Comparison of ENCODE assay signal across 1 cellular context in the genomic region with DNA sequence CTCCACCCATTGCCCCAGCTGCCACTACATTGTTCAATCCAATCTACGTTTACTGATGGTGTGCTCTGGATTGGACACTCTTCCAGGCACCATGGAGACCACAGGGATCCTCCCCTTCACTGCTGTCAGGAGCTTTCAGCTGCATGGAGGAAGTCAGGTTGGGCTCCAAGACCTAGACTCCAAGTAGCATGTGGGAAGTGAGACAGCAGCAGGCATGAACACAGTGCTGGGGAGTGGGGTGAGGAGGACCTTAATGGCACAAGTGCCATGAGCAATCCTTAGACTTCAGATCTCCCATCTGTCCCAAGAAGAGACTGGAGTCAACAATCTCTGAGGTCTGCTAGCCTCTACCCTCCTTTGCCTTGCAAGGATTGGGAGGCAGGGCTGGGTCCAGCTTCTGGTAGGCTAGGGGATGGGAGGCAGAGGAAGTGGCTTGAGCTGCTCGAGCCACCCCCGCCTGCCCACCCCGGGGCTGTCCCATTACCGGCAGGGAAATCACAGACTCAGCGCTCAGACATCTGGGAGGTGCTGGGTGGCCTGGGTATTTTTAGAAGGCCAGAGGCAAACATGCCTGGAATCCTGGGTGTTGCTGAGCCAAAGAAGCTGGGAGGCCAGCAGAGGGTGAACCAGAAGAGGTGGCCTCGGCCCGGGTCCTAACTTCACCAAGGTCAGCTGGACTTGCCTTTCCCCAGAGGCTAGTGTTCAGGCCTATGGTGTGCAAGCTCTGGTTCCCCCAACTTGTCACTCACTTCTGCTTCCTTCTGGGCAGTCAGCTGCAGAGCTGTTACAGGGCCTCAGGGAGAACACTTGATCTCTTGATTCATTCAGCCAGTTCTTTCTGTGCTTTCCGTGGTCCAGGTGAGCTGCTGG.
TF ChIP-seq lines count a peak whose summit lies in the region.

No MANE protein-coding gene starts in this region.

TF ChIP-seq in GM12878, 131 proteins besides CTCF, POLR2A, EP300 and RAD21 (continues in another document):
- TF ChIP-seq MXI1 (IDR thresholded peaks at IDR 0.05; ENCODE audit: low read depth, low read length) (no peak), TCF12 (IDR thresholded peaks at IDR 0.05; ENCODE audit: low read depth, low read length) (peak; percentile 53; the same call in 1 of the 2 replicates), SIX5 (IDR thresholded peaks at IDR 0.05; ENCODE audit: low read depth, low read length, severe bottlenecking) (no peak), RELA (IDR thresholded peaks at IDR 0.05; ENCODE audit: borderline replicate concordance, partially characterized antibody) (peak; percentile 79), HDGF (IDR thresholded peaks at IDR 0.05) (peak; percentile 75; the same call in 1 of the 2 replicates), SP1 (IDR thresholded peaks at IDR 0.05; ENCODE audit: low read depth, low read length) (peak; percentile 30), EZH2 (IDR thresholded peaks at IDR 0.05; ENCODE audit: borderline replicate concordance, control insufficient read depth, low read depth, low read length) (no peak), SIN3A (IDR thresholded peaks at IDR 0.05; ENCODE audit: low read depth, low read length) (no peak), SREBF1 (IDR thresholded peaks at IDR 0.05; ENCODE audit: low read length) (no peak), ETV6 (conservative IDR thresholded peaks at IDR 0.05 in 1 of 2, IDR thresholded peaks at IDR 0.05 in 1 of 2; ENCODE audit: borderline replicate concordance in 1 of 2, low read depth in 1 of 2) (peak in 1 of 2 experiments; percentile 58; a peak in 1 of 4 replicates), PAX5 (IDR thresholded peaks at IDR 0.05; ENCODE audit: borderline replicate concordance, low read depth, low read length) (peak; percentile 61; the same call in 1 of the 2 replicates), YBX1 (IDR thresholded peaks at IDR 0.05) (no peak), FOXK2 (IDR thresholded peaks at IDR 0.05) (no peak), SMAD1 (IDR thresholded peaks at IDR 0.05; ENCODE audit: low read depth, partially characterized antibody) (no peak), GATAD2B (conservative IDR thresholded peaks at IDR 0.05; ENCODE audit: low read depth) (peak; percentile 67; the same call in 1 of the 2 replicates), MEF2B (IDR thresholded peaks at IDR 0.05; ENCODE audit: partially characterized antibody, poor library complexity, severe bottlenecking) (peak; percentile 82), RBBP5 (conservative IDR thresholded peaks at IDR 0.05) (no peak), SRF (IDR thresholded peaks at IDR 0.05; ENCODE audit: low read depth in 2 of 2, low read length in 2 of 2) (no peak), CHD2 (IDR thresholded peaks at IDR 0.05; ENCODE audit: borderline replicate concordance, low read depth, low read length) (0 out of 2 replicates have a peak, but pooled peaks have one; percentile 54)
- TF ChIP-seq, protein P1, sequence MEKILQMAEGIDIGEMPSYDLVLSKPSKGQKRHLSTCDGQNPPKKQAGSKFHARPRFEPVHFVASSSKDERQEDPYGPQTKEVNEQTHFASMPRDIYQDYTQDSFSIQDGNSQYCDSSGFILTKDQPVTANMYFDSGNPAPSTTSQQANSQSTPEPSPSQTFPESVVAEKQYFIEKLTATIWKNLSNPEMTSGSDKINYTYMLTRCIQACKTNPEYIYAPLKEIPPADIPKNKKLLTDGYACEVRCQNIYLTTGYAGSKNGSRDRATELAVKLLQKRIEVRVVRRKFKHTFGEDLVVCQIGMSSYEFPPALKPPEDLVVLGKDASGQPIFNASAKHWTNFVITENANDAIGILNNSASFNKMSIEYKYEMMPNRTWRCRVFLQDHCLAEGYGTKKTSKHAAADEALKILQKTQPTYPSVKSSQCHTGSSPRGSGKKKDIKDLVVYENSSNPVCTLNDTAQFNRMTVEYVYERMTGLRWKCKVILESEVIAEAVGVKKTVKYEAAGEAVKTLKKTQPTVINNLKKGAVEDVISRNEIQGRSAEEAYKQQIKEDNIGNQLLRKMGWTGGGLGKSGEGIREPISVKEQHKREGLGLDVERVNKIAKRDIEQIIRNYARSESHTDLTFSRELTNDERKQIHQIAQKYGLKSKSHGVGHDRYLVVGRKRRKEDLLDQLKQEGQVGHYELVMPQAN (conservative IDR thresholded peaks at IDR 0.05), result no peak
- TF ChIP-seq, protein P2, sequence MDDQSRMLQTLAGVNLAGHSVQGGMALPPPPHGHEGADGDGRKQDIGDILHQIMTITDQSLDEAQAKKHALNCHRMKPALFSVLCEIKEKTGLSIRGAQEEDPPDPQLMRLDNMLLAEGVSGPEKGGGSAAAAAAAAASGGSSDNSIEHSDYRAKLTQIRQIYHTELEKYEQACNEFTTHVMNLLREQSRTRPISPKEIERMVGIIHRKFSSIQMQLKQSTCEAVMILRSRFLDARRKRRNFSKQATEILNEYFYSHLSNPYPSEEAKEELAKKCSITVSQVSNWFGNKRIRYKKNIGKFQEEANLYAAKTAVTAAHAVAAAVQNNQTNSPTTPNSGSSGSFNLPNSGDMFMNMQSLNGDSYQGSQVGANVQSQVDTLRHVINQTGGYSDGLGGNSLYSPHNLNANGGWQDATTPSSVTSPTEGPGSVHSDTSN (IDR thresholded peaks at IDR 0.05; ENCODE audit: insufficient replicate concordance, low read depth, low read length), result peak; percentile 88
- TF ChIP-seq, protein P3, sequence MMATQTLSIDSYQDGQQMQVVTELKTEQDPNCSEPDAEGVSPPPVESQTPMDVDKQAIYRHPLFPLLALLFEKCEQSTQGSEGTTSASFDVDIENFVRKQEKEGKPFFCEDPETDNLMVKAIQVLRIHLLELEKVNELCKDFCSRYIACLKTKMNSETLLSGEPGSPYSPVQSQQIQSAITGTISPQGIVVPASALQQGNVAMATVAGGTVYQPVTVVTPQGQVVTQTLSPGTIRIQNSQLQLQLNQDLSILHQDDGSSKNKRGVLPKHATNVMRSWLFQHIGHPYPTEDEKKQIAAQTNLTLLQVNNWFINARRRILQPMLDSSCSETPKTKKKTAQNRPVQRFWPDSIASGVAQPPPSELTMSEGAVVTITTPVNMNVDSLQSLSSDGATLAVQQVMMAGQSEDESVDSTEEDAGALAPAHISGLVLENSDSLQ (IDR thresholded peaks at IDR 0.05), result peak; percentile 92
- TF ChIP-seq, protein P4, sequence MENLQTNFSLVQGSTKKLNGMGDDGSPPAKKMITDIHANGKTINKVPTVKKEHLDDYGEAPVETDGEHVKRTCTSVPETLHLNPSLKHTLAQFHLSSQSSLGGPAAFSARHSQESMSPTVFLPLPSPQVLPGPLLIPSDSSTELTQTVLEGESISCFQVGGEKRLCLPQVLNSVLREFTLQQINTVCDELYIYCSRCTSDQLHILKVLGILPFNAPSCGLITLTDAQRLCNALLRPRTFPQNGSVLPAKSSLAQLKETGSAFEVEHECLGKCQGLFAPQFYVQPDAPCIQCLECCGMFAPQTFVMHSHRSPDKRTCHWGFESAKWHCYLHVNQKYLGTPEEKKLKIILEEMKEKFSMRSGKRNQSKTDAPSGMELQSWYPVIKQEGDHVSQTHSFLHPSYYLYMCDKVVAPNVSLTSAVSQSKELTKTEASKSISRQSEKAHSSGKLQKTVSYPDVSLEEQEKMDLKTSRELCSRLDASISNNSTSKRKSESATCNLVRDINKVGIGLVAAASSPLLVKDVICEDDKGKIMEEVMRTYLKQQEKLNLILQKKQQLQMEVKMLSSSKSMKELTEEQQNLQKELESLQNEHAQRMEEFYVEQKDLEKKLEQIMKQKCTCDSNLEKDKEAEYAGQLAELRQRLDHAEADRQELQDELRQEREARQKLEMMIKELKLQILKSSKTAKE (IDR thresholded peaks at IDR 0.05; ENCODE audit: low read depth, poor library complexity, severe bottlenecking), result peak; percentile 53
- TF ChIP-seq, protein P5, sequence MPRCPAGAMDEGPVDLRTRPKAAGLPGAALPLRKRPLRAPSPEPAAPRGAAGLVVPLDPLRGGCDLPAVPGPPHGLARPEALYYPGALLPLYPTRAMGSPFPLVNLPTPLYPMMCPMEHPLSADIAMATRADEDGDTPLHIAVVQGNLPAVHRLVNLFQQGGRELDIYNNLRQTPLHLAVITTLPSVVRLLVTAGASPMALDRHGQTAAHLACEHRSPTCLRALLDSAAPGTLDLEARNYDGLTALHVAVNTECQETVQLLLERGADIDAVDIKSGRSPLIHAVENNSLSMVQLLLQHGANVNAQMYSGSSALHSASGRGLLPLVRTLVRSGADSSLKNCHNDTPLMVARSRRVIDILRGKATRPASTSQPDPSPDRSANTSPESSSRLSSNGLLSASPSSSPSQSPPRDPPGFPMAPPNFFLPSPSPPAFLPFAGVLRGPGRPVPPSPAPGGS (IDR thresholded peaks at IDR 0.05; ENCODE audit: borderline replicate concordance, insufficient read depth, low read depth, low read length, poor library complexity, severe bottlenecking), result peak; percentile 39
- TF ChIP-seq, protein P6, sequence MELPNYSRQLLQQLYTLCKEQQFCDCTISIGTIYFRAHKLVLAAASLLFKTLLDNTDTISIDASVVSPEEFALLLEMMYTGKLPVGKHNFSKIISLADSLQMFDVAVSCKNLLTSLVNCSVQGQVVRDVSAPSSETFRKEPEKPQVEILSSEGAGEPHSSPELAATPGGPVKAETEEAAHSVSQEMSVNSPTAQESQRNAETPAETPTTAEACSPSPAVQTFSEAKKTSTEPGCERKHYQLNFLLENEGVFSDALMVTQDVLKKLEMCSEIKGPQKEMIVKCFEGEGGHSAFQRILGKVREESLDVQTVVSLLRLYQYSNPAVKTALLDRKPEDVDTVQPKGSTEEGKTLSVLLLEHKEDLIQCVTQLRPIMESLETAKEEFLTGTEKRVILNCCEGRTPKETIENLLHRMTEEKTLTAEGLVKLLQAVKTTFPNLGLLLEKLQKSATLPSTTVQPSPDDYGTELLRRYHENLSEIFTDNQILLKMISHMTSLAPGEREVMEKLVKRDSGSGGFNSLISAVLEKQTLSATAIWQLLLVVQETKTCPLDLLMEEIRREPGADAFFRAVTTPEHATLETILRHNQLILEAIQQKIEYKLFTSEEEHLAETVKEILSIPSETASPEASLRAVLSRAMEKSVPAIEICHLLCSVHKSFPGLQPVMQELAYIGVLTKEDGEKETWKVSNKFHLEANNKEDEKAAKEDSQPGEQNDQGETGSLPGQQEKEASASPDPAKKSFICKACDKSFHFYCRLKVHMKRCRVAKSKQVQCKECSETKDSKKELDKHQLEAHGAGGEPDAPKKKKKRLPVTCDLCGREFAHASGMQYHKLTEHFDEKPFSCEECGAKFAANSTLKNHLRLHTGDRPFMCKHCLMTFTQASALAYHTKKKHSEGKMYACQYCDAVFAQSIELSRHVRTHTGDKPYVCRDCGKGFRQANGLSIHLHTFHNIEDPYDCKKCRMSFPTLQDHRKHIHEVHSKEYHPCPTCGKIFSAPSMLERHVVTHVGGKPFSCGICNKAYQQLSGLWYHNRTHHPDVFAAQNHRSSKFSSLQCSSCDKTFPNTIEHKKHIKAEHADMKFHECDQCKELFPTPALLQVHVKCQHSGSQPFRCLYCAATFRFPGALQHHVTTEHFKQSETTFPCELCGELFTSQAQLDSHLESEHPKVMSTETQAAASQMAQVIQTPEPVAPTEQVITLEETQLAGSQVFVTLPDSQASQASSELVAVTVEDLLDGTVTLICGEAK (IDR thresholded peaks at IDR 0.05; ENCODE audit: borderline replicate concordance), result no peak
- TF ChIP-seq, protein P7, sequence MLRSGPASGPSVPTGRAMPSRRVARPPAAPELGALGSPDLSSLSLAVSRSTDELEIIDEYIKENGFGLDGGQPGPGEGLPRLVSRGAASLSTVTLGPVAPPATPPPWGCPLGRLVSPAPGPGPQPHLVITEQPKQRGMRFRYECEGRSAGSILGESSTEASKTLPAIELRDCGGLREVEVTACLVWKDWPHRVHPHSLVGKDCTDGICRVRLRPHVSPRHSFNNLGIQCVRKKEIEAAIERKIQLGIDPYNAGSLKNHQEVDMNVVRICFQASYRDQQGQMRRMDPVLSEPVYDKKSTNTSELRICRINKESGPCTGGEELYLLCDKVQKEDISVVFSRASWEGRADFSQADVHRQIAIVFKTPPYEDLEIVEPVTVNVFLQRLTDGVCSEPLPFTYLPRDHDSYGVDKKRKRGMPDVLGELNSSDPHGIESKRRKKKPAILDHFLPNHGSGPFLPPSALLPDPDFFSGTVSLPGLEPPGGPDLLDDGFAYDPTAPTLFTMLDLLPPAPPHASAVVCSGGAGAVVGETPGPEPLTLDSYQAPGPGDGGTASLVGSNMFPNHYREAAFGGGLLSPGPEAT (IDR thresholded peaks at IDR 0.05; ENCODE audit: low read depth), result peak; percentile 82
- TF ChIP-seq, protein P8, sequence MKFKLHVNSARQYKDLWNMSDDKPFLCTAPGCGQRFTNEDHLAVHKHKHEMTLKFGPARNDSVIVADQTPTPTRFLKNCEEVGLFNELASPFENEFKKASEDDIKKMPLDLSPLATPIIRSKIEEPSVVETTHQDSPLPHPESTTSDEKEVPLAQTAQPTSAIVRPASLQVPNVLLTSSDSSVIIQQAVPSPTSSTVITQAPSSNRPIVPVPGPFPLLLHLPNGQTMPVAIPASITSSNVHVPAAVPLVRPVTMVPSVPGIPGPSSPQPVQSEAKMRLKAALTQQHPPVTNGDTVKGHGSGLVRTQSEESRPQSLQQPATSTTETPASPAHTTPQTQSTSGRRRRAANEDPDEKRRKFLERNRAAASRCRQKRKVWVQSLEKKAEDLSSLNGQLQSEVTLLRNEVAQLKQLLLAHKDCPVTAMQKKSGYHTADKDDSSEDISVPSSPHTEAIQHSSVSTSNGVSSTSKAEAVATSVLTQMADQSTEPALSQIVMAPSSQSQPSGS (IDR thresholded peaks at IDR 0.05; ENCODE audit: low read length), result no peak
- TF ChIP-seq, protein P9, sequence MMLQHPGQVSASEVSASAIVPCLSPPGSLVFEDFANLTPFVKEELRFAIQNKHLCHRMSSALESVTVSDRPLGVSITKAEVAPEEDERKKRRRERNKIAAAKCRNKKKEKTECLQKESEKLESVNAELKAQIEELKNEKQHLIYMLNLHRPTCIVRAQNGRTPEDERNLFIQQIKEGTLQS (IDR thresholded peaks at IDR 0.05; ENCODE audit: borderline replicate concordance, extremely low read depth, low read depth, low read length), result no peak
- TF ChIP-seq, protein P10, sequence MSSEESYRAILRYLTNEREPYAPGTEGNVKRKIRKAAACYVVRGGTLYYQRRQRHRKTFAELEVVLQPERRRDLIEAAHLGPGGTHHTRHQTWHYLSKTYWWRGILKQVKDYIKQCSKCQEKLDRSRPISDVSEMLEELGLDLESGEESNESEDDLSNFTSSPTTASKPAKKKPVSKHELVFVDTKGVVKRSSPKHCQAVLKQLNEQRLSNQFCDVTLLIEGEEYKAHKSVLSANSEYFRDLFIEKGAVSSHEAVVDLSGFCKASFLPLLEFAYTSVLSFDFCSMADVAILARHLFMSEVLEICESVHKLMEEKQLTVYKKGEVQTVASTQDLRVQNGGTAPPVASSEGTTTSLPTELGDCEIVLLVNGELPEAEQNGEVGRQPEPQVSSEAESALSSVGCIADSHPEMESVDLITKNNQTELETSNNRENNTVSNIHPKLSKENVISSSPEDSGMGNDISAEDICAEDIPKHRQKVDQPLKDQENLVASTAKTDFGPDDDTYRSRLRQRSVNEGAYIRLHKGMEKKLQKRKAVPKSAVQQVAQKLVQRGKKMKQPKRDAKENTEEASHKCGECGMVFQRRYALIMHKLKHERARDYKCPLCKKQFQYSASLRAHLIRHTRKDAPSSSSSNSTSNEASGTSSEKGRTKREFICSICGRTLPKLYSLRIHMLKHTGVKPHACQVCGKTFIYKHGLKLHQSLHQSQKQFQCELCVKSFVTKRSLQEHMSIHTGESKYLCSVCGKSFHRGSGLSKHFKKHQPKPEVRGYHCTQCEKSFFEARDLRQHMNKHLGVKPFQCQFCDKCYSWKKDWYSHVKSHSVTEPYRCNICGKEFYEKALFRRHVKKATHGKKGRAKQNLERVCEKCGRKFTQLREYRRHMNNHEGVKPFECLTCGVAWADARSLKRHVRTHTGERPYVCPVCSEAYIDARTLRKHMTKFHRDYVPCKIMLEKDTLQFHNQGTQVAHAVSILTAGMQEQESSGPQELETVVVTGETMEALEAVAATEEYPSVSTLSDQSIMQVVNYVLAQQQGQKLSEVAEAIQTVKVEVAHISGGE (CRISPR knock-in tag; IDR thresholded peaks at IDR 0.05), result no peak
